Comparison of ENCODE assay signal across 21 cellular contexts in genomic region chr5:144093868-144094267, GRCh38.
"Had no signal": no experiment of that assay in that cellular context is flagged by ENCODE, and none has a peak within 500 bp of the region (broad histone marks: within the 10 kb centered on the region; RNA-seq: fewer than 3 reads in every experiment).

No MANE protein-coding gene starts in this region.

- H3K9me3 ChIP-seq: prostate gland, thyroid gland, vagina had no signal

- H3K27me3 ChIP-seq: spleen, stomach, thyroid gland, vagina had no signal

- H3K4me3 ChIP-seq: dorsolateral prefrontal cortex, lung, prostate gland, skin epidermis, spleen, stomach, thyroid gland, vagina had no signal

- H3K36me3 ChIP-seq: prostate gland, spleen, stomach, thyroid gland, vagina had no signal

- H3K36me3 Mint-ChIP-seq: mesothelial cell of epicardium; naive thymus-derived CD4-positive, alpha-beta T cell; stimulated activated effector memory CD8-positive, alpha-beta T cell treated with anti-CD3 and anti-CD28 coated beads, Interleukin-12 subunit alpha, Interleukin-12 subunit beta, amount 100 ng/mL, for 72 hours had no signal

- DNase-seq: dorsolateral prefrontal cortex; effector CD4-positive, alpha-beta T cell; mesenchymal stem cell; naive thymus-derived CD4-positive, alpha-beta T cell; nephron progenitor cell; nucleus accumbens; right cardiac atrium; spleen; stimulated activated CD4-positive, alpha-beta T cell treated with anti-CD3 and anti-CD28 coated beads, Interleukin-1b, Interleukin-23, amount 100 ng/mL, for 48 hours; stimulated activated CD4-positive, alpha-beta T cell treated with anti-CD3 and anti-CD28 coated beads, Interleukin-4, amount 100 ng/mL, for 1 hour; stimulated activated naive CD4-positive, alpha-beta T cell treated with Interleukin-2 at 50 U/mL for 16 hours; stomach; thyroid gland; trophoblast cell had no signal

- H3K27ac ChIP-seq: dorsolateral prefrontal cortex, prostate gland, skin epidermis, spleen, stomach, thyroid gland, vagina had no signal

- H3K4me1 ChIP-seq: prostate gland, thyroid gland had no signal

- H3K4me3 Mint-ChIP-seq: mesothelial cell of epicardium; naive thymus-derived CD4-positive, alpha-beta T cell; nephron progenitor cell; stimulated activated effector memory CD8-positive, alpha-beta T cell treated with anti-CD3 and anti-CD28 coated beads, Interleukin-12 subunit alpha, Interleukin-12 subunit beta, amount 100 ng/mL, for 72 hours had no signal

- H3K27ac Mint-ChIP-seq: mesothelial cell of epicardium; stimulated activated effector memory CD8-positive, alpha-beta T cell treated with anti-CD3 and anti-CD28 coated beads, Interleukin-12 subunit alpha, Interleukin-12 subunit beta, amount 100 ng/mL, for 72 hours had no signal

- ATAC-seq: left lobe of liver; naive thymus-derived CD4-positive, alpha-beta T cell; right cardiac atrium; stimulated activated effector memory CD8-positive, alpha-beta T cell treated with anti-CD3 and anti-CD28 coated beads, Interleukin-12 subunit alpha, Interleukin-12 subunit beta, amount 100 ng/mL, for 72 hours had no signal
